1 cellular context compared by ENCODE assay signal in the genomic region with DNA sequence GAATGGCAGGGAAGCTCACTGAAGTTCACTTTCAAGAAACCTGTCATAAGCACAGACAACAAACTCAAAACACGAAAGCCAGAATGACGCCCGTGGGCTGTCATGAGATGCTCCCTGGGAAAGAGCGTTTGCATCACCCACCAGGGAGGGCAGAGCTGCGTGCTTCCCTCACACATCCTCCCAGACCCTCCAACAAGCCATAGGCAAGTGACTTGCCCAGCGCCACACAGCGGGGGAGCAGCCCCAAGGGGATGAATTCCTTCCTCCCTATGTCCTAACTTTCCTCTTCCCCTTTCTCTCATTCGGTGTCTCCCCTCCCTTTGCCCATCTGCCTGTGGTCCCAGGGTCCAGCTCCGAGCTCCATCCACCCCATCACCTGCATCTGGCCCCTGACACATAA.
TF ChIP-seq lines count a peak whose summit lies in the region.

No MANE protein-coding gene starts in this region.

TF ChIP-seq in SK-N-SH treated with all-trans-retinoic acid at 6 μM for 48 hours, 23 proteins besides CTCF, POLR2A, EP300 and RAD21 (continued from another document):
- TF ChIP-seq, protein P1, sequence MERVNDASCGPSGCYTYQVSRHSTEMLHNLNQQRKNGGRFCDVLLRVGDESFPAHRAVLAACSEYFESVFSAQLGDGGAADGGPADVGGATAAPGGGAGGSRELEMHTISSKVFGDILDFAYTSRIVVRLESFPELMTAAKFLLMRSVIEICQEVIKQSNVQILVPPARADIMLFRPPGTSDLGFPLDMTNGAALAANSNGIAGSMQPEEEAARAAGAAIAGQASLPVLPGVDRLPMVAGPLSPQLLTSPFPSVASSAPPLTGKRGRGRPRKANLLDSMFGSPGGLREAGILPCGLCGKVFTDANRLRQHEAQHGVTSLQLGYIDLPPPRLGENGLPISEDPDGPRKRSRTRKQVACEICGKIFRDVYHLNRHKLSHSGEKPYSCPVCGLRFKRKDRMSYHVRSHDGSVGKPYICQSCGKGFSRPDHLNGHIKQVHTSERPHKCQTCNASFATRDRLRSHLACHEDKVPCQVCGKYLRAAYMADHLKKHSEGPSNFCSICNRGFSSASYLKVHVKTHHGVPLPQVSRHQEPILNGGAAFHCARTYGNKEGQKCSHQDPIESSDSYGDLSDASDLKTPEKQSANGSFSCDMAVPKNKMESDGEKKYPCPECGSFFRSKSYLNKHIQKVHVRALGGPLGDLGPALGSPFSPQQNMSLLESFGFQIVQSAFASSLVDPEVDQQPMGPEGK (CRISPR knock-in tag; IDR thresholded peaks at IDR 0.05; ENCODE audit: borderline replicate concordance) = no peak
- TF ChIP-seq, protein P2, sequence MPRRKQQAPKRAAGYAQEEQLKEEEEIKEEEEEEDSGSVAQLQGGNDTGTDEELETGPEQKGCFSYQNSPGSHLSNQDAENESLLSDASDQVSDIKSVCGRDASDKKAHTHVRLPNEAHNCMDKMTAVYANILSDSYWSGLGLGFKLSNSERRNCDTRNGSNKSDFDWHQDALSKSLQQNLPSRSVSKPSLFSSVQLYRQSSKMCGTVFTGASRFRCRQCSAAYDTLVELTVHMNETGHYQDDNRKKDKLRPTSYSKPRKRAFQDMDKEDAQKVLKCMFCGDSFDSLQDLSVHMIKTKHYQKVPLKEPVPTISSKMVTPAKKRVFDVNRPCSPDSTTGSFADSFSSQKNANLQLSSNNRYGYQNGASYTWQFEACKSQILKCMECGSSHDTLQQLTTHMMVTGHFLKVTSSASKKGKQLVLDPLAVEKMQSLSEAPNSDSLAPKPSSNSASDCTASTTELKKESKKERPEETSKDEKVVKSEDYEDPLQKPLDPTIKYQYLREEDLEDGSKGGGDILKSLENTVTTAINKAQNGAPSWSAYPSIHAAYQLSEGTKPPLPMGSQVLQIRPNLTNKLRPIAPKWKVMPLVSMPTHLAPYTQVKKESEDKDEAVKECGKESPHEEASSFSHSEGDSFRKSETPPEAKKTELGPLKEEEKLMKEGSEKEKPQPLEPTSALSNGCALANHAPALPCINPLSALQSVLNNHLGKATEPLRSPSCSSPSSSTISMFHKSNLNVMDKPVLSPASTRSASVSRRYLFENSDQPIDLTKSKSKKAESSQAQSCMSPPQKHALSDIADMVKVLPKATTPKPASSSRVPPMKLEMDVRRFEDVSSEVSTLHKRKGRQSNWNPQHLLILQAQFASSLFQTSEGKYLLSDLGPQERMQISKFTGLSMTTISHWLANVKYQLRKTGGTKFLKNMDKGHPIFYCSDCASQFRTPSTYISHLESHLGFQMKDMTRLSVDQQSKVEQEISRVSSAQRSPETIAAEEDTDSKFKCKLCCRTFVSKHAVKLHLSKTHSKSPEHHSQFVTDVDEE (CRISPR knock-in tag; IDR thresholded peaks at IDR 0.05) = no peak
- TF ChIP-seq ZC3H10 (CRISPR knock-in tag; IDR thresholded peaks at IDR 0.05) = no peak
- TF ChIP-seq PPARA (CRISPR knock-in tag; IDR thresholded peaks at IDR 0.05; ENCODE audit: borderline replicate concordance) = no peak
- TF ChIP-seq BACH2 (CRISPR knock-in tag; IDR thresholded peaks at IDR 0.05; ENCODE audit: borderline replicate concordance) = no peak
